8 cellular contexts compared by ENCODE assay signal in genomic region chr16:50741808-50742520, GRCh38. TPM values are rescaled to one million over a fixed set of nuclear protein-coding genes. Genes with fewer than 3 reads are reported as not detected.
DNase-seq lines count a peak whose midpoint lies in the region; ATAC-seq and TF ChIP-seq lines count a peak whose summit lies in the region.

Gene CYLD (plus strand): TSS chr16:50742086. CDS start chr16:50749699, 7,613 bp downstream.

- H3K27ac Mint-ChIP-seq in T-helper 1 cell treated with Interleukin-12 subunit alpha and Interleukin-12 subunit beta and Interleukin-4 antibody, amounts not matched to agents 30 μg/mL and 1 μg/mL, for 36 hours = peak within 1 kb of the TSS; percentile 99

- no peaks in the 10 kb centered on the region for H3K27me3 Mint-ChIP-seq in T-helper 1 cell treated with Interleukin-12 subunit alpha and Interleukin-12 subunit beta and Interleukin-4 antibody, amounts not matched to agents 30 μg/mL and 1 μg/mL, for 36 hours (ENCODE audit: low read depth)

- TF ChIP-seq CTCF in GM13977 (IDR thresholded peaks at IDR 0.05; ENCODE audit: extremely low read depth, insufficient read depth, missing control alignments) (no peak), upper lobe of right lung (IDR thresholded peaks at IDR 0.05) (no peak)

- peaks cover 39% of the 10 kb centered on the region for H3K36me3 Mint-ChIP-seq in T-helper 1 cell treated with Interleukin-12 subunit alpha and Interleukin-12 subunit beta and Interleukin-4 antibody, amounts not matched to agents 30 μg/mL and 1 μg/mL, for 36 hours (ENCODE audit: low read depth)

- peak; percentile 90 for ATAC-seq in HG02884 (IDR thresholded peaks at IDR 0.05; ENCODE audit: unreplicated experiment)
- ATAC-seq in left cardiac atrium = peak; percentile 97 to 99
- peak; percentile 98 for ATAC-seq in upper lobe of right lung

- intact Hi-C loops in left cardiac atrium (cut with DNase I) = no loop called here
- intact Hi-C loops in posterior vena cava (cut with DNase I) = no loop called here
- intact Hi-C loops in upper lobe of right lung (cut with DNase I) = no loop called here

- peak within 1 kb of the TSS; percentile 93 for H3K27ac ChIP-seq in upper lobe of right lung

- H3K4me1 Mint-ChIP-seq in T-helper 1 cell treated with Interleukin-12 subunit alpha and Interleukin-12 subunit beta and Interleukin-4 antibody, amounts not matched to agents 30 μg/mL and 1 μg/mL, for 36 hours (ENCODE audit: low read depth) = peaks cover 40% of the 10 kb centered on the region

- in situ Hi-C loops in GM13977 (cut with MboI; ENCODE audit: low pct_unique_long_range_greater_than_20kb, low sequenced_read_pairs, unreplicated experiment) = loop anchor here (10.0 kb wide), 1 partner anchor 67 kb away; no protein-coding TSS in a partner anchor

- H3K4me3 ChIP-seq in upper lobe of right lung = peak within 1 kb of the TSS; percentile 85

- H3K4me1 ChIP-seq in upper lobe of right lung = peaks cover 17% of the 10 kb centered on the region

- DNase-seq in GM13977 (ENCODE audit: low spot score) (peak; percentile 97), NCI-H1694 (lab: John Stamatoyannopoulos, UW) (peak; percentile 94), amniotic stem cell (lab: John Stamatoyannopoulos, UW) (peak; percentile 99), left cardiac atrium (peak; percentile 100), posterior vena cava (ENCODE audit: low spot score) (peak; percentile 100), upper lobe of right lung (peak; percentile 100)

- H3K27me3 ChIP-seq in upper lobe of right lung = no peaks in the 10 kb centered on the region

- H3K36me3 ChIP-seq in upper lobe of right lung = peaks cover 5% of the 10 kb centered on the region

- no peaks in the 10 kb centered on the region for H3K9me3 Mint-ChIP-seq in T-helper 1 cell treated with Interleukin-12 subunit alpha and Interleukin-12 subunit beta and Interleukin-4 antibody, amounts not matched to agents 30 μg/mL and 1 μg/mL, for 36 hours

- peak within 1 kb of the TSS; percentile 87 for H3K4me3 Mint-ChIP-seq in T-helper 1 cell treated with Interleukin-12 subunit alpha and Interleukin-12 subunit beta and Interleukin-4 antibody, amounts not matched to agents 30 μg/mL and 1 μg/mL, for 36 hours

- H3K9me3 ChIP-seq in upper lobe of right lung = no peaks in the 10 kb centered on the region

RNA-seq across cellular contexts. Expression of gene CYLD, which starts in this region (rescaled TPM):
- total RNA-seq in left cardiac atrium (10 to 100 TPM; 26.7 to 29.6 TPM), posterior vena cava (10 to 100 TPM; 46.9 to 75.8 TPM), upper lobe of right lung (48.3 TPM)

Comparison
In these comparisons a context has a peak if more than half of its experiments do, and no peak if none do; other contexts are left out.
1. Peak in every context shown above with its lines: DNase-seq, ATAC-seq, H3K4me3 ChIP-seq and H3K27ac ChIP-seq.